ENCODE assay signal across 26 cellular contexts in the genomic region with DNA sequence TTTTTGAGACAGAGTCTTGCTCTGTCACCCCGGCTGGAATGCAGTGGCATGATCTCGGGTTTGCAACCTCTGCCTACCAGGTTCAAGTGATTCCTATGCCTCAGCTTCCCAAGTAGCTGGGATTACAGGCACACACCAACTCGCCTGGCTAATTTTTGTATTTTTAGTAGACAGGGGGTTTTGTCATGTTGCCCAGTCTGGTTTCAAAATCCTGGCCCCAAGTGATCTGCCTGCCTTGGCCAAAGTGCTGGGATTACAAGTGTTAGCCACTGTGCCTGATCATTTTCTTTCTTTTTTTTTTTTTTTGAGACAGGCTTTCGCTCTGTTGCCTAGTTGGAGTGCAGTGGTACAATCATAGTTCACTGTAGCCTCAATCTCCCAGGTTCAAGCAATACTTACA.
"Had no signal": no experiment of that assay in that cellular context is flagged by ENCODE, and none has a peak within 500 bp of the region (broad histone marks: within the 10 kb centered on the region; RNA-seq: fewer than 3 reads in every experiment).

No MANE protein-coding gene starts in this region.

- H3K27me3 ChIP-seq: dorsolateral prefrontal cortex, esophagus muscularis mucosa, gastrocnemius medialis, hepatocyte, left lung, ovary, sigmoid colon, transverse colon, upper lobe of right lung, uterus had no signal

- DNase-seq: central memory CD4-positive, alpha-beta T cell; dorsolateral prefrontal cortex; effector CD4-positive, alpha-beta T cell; foreskin fibroblast; gastrocnemius medialis; kidney; left lung; lower lobe of right lung; naive thymus-derived CD8-positive, alpha-beta T cell; occipital lobe; ovary; posterior cingulate gyrus; psoas muscle; retina; sigmoid colon; stimulated activated CD4-positive, alpha-beta T cell treated with anti-CD3 and anti-CD28 coated beads, Interleukin-2, amount 100 ng/mL, for 24 hours; stimulated activated CD4-positive, alpha-beta T cell treated with anti-CD3 and anti-CD28 coated beads, Interleukin-4, amount 100 ng/mL, for 24 hours; stimulated activated naive CD8-positive, alpha-beta T cell treated with anti-CD3 and anti-CD28 coated beads, Interleukin-15, Interleukin-2, amounts not matched to agents 100 U/mL and 50 U/mL, for 24 hours; substantia nigra; transverse colon; upper lobe of right lung; uterus had no signal

- H3K4me1 ChIP-seq: left lung, lower lobe of right lung, psoas muscle, upper lobe of right lung, uterus had no signal

- ATAC-seq: gastrocnemius medialis; left lung; lower lobe of right lung; naive thymus-derived CD8-positive, alpha-beta T cell; stimulated activated effector memory CD8-positive, alpha-beta T cell treated with anti-CD3 and anti-CD28 coated beads, Interleukin-12 subunit alpha, Interleukin-12 subunit beta, amount 100 ng/mL, for 72 hours; stimulated activated naive CD8-positive, alpha-beta T cell treated with anti-CD3 and anti-CD28 coated beads, Interleukin-15, Interleukin-2, amounts not matched to agents 100 U/mL and 50 U/mL, for 24 hours; upper lobe of right lung had no signal

- H3K4me3 ChIP-seq: dorsolateral prefrontal cortex, esophagus muscularis mucosa, gastrocnemius medialis, hepatocyte, left lung, lower lobe of right lung, ovary, psoas muscle, sigmoid colon, thoracic aorta, transverse colon, upper lobe of right lung, uterus had no signal

- H3K36me3 ChIP-seq: ovary, uterus had no signal

- H3K9me3 ChIP-seq: esophagus muscularis mucosa, gastrocnemius medialis, left lung, lower lobe of right lung, ovary, psoas muscle, sigmoid colon, thoracic aorta, transverse colon, upper lobe of right lung, uterus had no signal

- H3K27ac ChIP-seq: dorsolateral prefrontal cortex, esophagus muscularis mucosa, gastrocnemius medialis, hepatocyte, left lung, lower lobe of right lung, ovary, psoas muscle, sigmoid colon, thoracic aorta, transverse colon, upper lobe of right lung, uterus had no signal
